Comparison of ENCODE assay signal across 8 cellular contexts in the genomic region with DNA sequence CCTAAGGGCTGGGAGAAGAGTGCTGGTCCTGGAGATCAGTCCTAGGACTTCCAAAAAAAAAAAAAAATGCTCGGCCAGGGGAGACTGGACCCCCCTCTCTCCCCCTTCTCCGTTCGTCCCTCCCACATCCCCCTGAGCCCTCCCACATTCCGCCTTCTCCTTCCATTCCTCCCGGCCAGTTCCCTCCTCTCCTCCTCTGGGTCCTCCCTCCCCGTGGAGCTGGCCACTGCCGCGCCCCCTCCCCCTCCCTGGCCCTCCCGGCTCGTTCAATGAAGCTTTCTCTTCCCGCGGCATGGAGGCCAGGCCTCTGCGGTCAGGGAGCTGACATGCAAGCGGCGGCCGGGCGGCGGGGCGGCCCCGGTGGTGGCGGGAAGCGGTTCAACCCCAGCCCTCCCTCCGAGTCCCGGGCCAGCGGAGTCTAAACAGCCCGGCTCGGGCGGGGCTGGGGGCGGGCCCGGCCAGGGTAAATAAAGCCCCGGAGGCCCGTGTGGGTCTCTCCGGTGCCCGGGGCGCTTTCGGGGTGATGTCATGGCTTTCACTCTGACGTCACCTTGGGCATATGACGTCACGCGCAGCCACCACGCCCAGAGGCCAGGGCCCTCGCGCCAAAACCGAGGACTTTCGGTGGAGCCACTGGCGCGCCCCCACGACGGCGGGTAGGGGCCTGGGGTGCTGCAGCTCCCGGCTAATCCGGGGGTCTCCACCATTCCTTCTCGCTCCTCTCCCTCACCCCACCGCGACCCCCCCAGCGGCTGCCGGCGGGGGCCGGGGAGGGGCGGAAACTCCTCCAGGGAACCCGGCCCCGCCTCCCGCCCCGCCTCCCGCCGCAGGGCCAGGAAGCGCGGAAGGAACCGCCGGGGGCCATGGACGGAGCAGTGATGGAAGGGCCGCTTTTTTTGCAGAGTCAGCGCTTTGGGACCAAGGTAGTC. TPM values are rescaled to one million over a fixed set of nuclear protein-coding genes. Genes with fewer than 3 reads are reported as not detected.
A peak's percentile ranks its signal among the peaks of the same experiment; 100 is the strongest.
DNase-seq lines count a peak whose midpoint lies in the region; ATAC-seq and TF ChIP-seq lines count a peak whose summit lies in the region.

A gene (plus strand): TSS at position 829 of the 929 bp plus-strand sequence. CDS start 35 bp downstream, at position 864.
A gene with protein sequence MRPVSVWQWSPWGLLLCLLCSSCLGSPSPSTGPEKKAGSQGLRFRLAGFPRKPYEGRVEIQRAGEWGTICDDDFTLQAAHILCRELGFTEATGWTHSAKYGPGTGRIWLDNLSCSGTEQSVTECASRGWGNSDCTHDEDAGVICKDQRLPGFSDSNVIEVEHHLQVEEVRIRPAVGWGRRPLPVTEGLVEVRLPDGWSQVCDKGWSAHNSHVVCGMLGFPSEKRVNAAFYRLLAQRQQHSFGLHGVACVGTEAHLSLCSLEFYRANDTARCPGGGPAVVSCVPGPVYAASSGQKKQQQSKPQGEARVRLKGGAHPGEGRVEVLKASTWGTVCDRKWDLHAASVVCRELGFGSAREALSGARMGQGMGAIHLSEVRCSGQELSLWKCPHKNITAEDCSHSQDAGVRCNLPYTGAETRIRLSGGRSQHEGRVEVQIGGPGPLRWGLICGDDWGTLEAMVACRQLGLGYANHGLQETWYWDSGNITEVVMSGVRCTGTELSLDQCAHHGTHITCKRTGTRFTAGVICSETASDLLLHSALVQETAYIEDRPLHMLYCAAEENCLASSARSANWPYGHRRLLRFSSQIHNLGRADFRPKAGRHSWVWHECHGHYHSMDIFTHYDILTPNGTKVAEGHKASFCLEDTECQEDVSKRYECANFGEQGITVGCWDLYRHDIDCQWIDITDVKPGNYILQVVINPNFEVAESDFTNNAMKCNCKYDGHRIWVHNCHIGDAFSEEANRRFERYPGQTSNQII (minus strand): TSS at position 51 of the 929 bp plus-strand sequence. CDS start 1,308 bp downstream, outside the sequence.

- peak within 1 kb of the TSS; percentile 91 for H3K4me3 Mint-ChIP-seq in HFFc6

- no peaks in the 10 kb centered on the region for H3K27me3 ChIP-seq in breast epithelium

- H3K27ac Mint-ChIP-seq in HFFc6: peak within 1 kb of the TSS; percentile 84

- H3K36me3 Mint-ChIP-seq in HFFc6 (ENCODE audit: low read depth): peaks cover 13% of the 10 kb centered on the region

- no peaks in the 10 kb centered on the region for H3K36me3 ChIP-seq in breast epithelium

- TF ChIP-seq CTCF in GM12864 (IDR thresholded peaks at IDR 0.05; ENCODE audit: low read depth, low read length, missing control alignments): no peak
- TF ChIP-seq CTCF in HFFc6 (IDR thresholded peaks at IDR 0.05): no peak
- TF ChIP-seq CTCF in WI38 (IDR thresholded peaks at IDR 0.05; ENCODE audit: low read depth, low read length): no peak
- TF ChIP-seq CTCF in breast epithelium (IDR thresholded peaks at IDR 0.05): no peak

- no peaks in the 10 kb centered on the region for H3K4me1 ChIP-seq in breast epithelium

- ATAC-seq in GM18519 (IDR thresholded peaks at IDR 0.05; ENCODE audit: low FRiP score, unreplicated experiment): no peak

- TF ChIP-seq POLR2A in breast epithelium (IDR thresholded peaks at IDR 0.05): no peak

- H3K27me3 Mint-ChIP-seq in HFFc6 (ENCODE audit: insufficient read depth): peaks cover 7% of the 10 kb centered on the region

- no peaks in the 10 kb centered on the region for H3K9me3 ChIP-seq in breast epithelium

- DNase-seq in GM12864 (ENCODE audit: low read depth) (no peak), HFFc6 (peak; percentile 86), NCI-H1105 treated with DMSO at 0.1 percent for 48 hours (lab: John Stamatoyannopoulos, UW) (peak; percentile 58), breast epithelium (ENCODE audit: low spot score in 2 of 2) (peak; percentile 63 to 70), inferior parietal cortex (ENCODE audit: extremely low spot score) (peak; percentile 44)
- DNase-seq in stimulated activated CD4-positive, alpha-beta T cell treated with anti-CD3 and anti-CD28 coated beads, Interleukin-12 subunit alpha, Interleukin-12 subunit beta, amount 100 ng/mL, for 24 hours (ENCODE audit: low read depth in 2 of 2): peak; percentile 70 to 80

- H3K4me3 ChIP-seq in GM12864 (ENCODE audit: low read depth, low read length) (peak within 1 kb of the TSS; percentile 84), WI38 (ENCODE audit: low read depth, low read length) (peak within 1 kb of the TSS; percentile 96), breast epithelium (peak within 1 kb of the TSS; percentile 73 to 83 (median 73))

- peak within 1 kb of the TSS; percentile 80 to 87 for H3K27ac ChIP-seq in breast epithelium

- H3K9me3 Mint-ChIP-seq in HFFc6: no peaks in the 10 kb centered on the region

- H3K4me1 Mint-ChIP-seq in HFFc6 (ENCODE audit: low read depth): peaks cover 36% of the 10 kb centered on the region

- intact Hi-C loops in breast epithelium (cut with DNase I; ENCODE audit: low total_unique reads): loop anchor here (5.0 kb wide), 2 partner anchors 563 to 1167 kb away; a partner anchor contains a TSS

RNA-seq across cellular contexts. Expression of the first gene that starts in this region (rescaled TPM):
- total RNA-seq in HFFc6 (2021; fragmentation: NEBNext Ultra II Directional; extraction: Animal tissue kit (Norgen Biotek cat#: 25700)): 10 to 100 TPM; 17.3 to 38.4 (median 31.5) TPM
- total RNA-seq in breast epithelium: 10 to 100 TPM; 11.0 to 33.3 (median 13.1) TPM

RNA-seq across cellular contexts. Expression of the second gene that starts in this region (rescaled TPM):
- 10 to 100 TPM; 59.4 to 76.5 (median 64.1) TPM for total RNA-seq in HFFc6 (2021; fragmentation: NEBNext Ultra II Directional; extraction: Animal tissue kit (Norgen Biotek cat#: 25700))
- 1 to 10 TPM; 3.7 to 7.8 (median 6.6) TPM for total RNA-seq in breast epithelium

Comparison
In these comparisons a context has a peak if more than half of its experiments do, and no peak if none do; other contexts are left out.
1. RNA of the second gene that starts in this region (total RNA-seq): 59.4 to 76.5 TPM in HFFc6; 3.7 to 7.8 TPM in breast epithelium; every median in the first group is over 4 times any median in the second.
2. Peak in every context shown above with its lines, with median percentiles within 50 percentile points of each other: H3K4me3 ChIP-seq.